In the genomic region with DNA sequence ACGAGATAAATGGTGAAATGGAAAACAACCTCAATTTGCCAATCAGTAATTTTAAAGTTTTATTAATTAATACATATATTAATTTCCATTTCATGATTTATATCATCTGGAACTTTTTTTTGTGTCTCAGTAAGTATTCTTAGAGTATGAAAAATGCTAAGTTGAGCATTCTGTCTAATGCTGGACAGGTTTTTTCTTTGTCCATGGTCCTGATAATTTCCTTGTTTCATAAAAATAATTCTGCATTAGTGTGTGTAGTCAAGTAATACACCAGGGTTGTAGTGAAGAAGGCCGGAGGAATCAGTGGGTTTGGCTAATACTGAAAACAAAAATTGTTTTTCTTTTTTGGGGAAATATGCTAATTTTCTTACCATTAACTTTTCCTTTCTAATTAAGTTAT, we compare ENCODE assay signal across 8 cellular contexts.
"Had no signal": no experiment of that assay in that cellular context is flagged by ENCODE, and none has a peak within 500 bp of the region (broad histone marks: within the 10 kb centered on the region; RNA-seq: fewer than 3 reads in every experiment).

No MANE protein-coding gene starts in this region.

- DNase-seq: H9, HCEC 1CT, Karpas-422, KBM-7 had no signal

- H3K4me2 ChIP-seq: GM23338, KMS-11 had no signal

- H3K9ac ChIP-seq: KMS-11 had no signal

- ATAC-seq: GM23338, HepG2 had no signal

- H2AFZ ChIP-seq: GM23338 had no signal

- H3K4me3 ChIP-seq: GM23338 had no signal

- H3K27ac ChIP-seq: HL-60, KMS-11 had no signal
